8 cellular contexts compared by ENCODE assay signal in the genomic region with DNA sequence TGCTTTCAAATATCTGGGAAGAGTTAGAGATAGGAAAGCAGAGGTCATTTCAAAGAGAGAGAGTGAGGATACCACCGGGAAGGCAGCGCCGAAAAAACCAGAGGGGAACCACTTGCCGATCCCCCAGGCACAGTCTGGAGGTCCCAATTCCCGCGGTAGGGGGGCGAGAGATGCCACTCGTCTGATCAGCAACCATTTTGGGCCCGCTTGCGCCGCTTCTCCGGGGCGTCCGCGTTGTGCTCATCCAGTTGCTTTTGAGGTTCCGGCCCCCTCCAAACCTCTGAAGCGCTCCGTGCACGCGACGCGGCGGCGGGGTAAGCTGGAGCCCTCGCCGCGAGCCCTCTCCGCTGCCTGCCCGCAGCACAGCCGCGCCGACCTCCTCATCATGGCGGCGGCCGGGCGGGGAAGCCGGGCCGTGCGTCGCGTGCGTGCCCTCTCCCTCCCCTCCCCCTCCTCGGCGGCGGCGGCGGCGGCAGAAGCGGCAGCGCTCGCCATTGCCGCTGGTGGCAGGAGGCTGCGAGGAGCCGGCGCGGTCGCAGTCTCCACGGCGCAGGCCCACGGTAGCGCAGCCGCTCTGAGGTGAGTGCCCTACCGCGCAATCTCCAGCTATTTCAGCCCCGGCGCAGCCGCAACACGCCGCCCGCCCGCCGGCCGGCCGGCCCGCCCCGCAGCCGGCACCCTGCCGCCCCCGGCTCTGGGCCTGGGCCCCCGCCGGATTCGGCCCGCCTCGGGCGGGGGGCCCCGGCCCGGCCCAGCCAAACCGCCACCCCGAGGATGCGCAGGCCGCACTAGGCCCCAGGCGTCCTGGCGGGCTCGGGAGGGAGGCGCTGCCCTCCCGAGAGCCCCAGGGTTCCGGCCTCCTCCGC. TPM values are rescaled to one million over a fixed set of nuclear protein-coding genes. Genes with fewer than 3 reads are reported as not detected.
DNase-seq lines count a peak whose midpoint lies in the region; ATAC-seq and TF ChIP-seq lines count a peak whose summit lies in the region.

A gene (plus strand): TSS at position 475 of the 866 bp plus-strand sequence. CDS start 45,632 bp downstream, outside the sequence.

- H3K27ac Mint-ChIP-seq in type B pancreatic cell, result peak within 1 kb of the TSS; percentile 96

- DNase-seq in GM12864 (ENCODE audit: low read depth) (peak; percentile 66), NCI-H1105 (lab: John Stamatoyannopoulos, UW) (peak; percentile 89), T follicular helper cell (ENCODE audit: low read depth) (peak; percentile 90), adipocyte (ENCODE audit: low read depth) (peak; percentile 95), heart left ventricle (peak; percentile 92 to 95 (median 93)), posterior cingulate gyrus (peak; percentile 77 to 97 (median 85)), type B pancreatic cell (ENCODE audit: extremely low spot score, unreplicated experiment) (peak; percentile 93)

- peak within 1 kb of the TSS; percentile 99 for H3K9ac ChIP-seq in adipocyte (ENCODE audit: low read length)

- WGBS in heart left ventricle, 4 donors, result 0 to 1% (median 0%) methylated on average over 25 to 98 of the region's 98 CpGs

- no peaks in the 10 kb centered on the region for H3K9me3 Mint-ChIP-seq in type B pancreatic cell

- H3K27me3 Mint-ChIP-seq in type B pancreatic cell, result no peaks in the 10 kb centered on the region

- TF ChIP-seq CTCF in GM12864 (IDR thresholded peaks at IDR 0.05; ENCODE audit: low read depth, low read length, missing control alignments) (no peak), heart left ventricle (IDR thresholded peaks at IDR 0.05) (peak in 8 of 12 donors; percentile 11 to 45 (median 25)), type B pancreatic cell (conservative IDR thresholded peaks at IDR 0.05) (peak; percentile 46)

- intact Hi-C loops in heart left ventricle (cut with DNase I), result loop anchor here in 4 of 10 donors (5.0 to 10.0 kb wide), 2 partner anchors 387 to 389 kb away; a partner anchor contains a TSS
- intact Hi-C loops in posterior cingulate gyrus (cut with DNase I), result loop anchor here (2.0 to 10.0 kb wide), 2 partner anchors 23 to 387 kb away; a partner anchor contains a TSS

- H3K36me3 ChIP-seq in adipocyte (ENCODE audit: control insufficient read depth, insufficient read depth, low read length, severe bottlenecking) (peaks cover 3% of the 10 kb centered on the region), heart left ventricle (peaks cover 0 to 20% (median 0%) of the 10 kb centered on the region in 9 donors)

- H3K4me1 ChIP-seq in adipocyte (ENCODE audit: control insufficient read depth, insufficient read depth, low read length) (peaks cover 23% of the 10 kb centered on the region), heart left ventricle (peaks cover 0 to 73% (median 35%) of the 10 kb centered on the region in 12 donors)

- H3K36me3 Mint-ChIP-seq in type B pancreatic cell, result peaks cover 29% of the 10 kb centered on the region

- H3K4me3 ChIP-seq in GM12864 (ENCODE audit: low read depth, low read length) (peak within 1 kb of the TSS; percentile 85), adipocyte (ENCODE audit: low read length) (peak within 1 kb of the TSS; percentile 94), heart left ventricle (peak within 1 kb of the TSS; percentile 67 to 98 (median 87))

- H3K9me3 ChIP-seq in adipocyte (ENCODE audit: control insufficient read depth, low read length), result no peaks in the 10 kb centered on the region
- no peaks in the 10 kb centered on the region for H3K9me3 ChIP-seq in heart left ventricle

- peak within 1 kb of the TSS; percentile 91 to 99 (median 97) for H3K27ac ChIP-seq in heart left ventricle

- H3K27me3 ChIP-seq in adipocyte (replicated peaks; ENCODE audit: control insufficient read depth, insufficient read depth, low read length), result no peaks in the 10 kb centered on the region
- no peaks in the 10 kb centered on the region for H3K27me3 ChIP-seq in heart left ventricle

- H3K4me3 Mint-ChIP-seq in type B pancreatic cell, result peak within 1 kb of the TSS; percentile 99

- H3K4me1 Mint-ChIP-seq in type B pancreatic cell (ENCODE audit: unreplicated experiment), result peaks cover 31% of the 10 kb centered on the region

- ATAC-seq in HG02571 (IDR thresholded peaks at IDR 0.05; ENCODE audit: unreplicated experiment) (peak; percentile 78), heart left ventricle (peak; percentile 91 to 98 (median 97))

- peak in 1 of 2 donors; percentile 66 for TF ChIP-seq POLR2A in heart left ventricle (IDR thresholded peaks at IDR 0.05)

RNA-seq across cellular contexts. Expression of the gene that starts here (rescaled TPM):
- 10 to 100 TPM in 8 of 9 donors, 1 to 10 TPM in 1; 7.8 to 20.7 (median 13.5) TPM for total RNA-seq in heart left ventricle
- 1 to 10 TPM; 6.2 to 6.3 TPM for polyA plus RNA-seq in heart left ventricle
- 16.9 and 25.6 TPM in 2 replicates for total RNA-seq in type B pancreatic cell (ENCODE audit: low replicate concordance)

Comparison
In these comparisons a context has a peak if more than half of its experiments do, and no peak if none do; other contexts are left out.
1. Peak in every context shown above with its lines: DNase-seq, ATAC-seq, H3K4me3 ChIP-seq and H3K27ac ChIP-seq.